1 cellular context compared by ENCODE assay signal in the genomic region with DNA sequence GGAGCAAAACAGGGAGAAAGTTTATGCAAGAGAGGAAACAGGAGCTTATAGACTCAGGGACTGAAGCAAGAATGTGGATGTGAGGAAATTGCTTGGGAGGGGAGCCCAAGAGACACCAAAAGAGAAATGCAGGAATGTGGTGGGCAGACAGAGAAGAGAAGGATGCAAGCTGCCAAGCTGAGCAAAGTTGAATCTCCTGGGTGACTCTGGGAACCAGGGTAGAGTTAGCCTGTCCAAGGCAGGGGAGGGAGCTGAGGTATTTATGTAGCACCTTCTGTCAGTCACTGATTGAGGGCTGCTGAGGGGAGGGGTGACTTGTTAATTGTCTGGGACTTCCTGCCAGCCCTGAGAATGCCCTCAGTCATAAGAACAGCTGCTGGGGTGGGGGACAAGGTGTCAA.
TF ChIP-seq lines count a peak whose summit lies in the region.

No MANE protein-coding gene starts in this region.

TF ChIP-seq in WTC11, 78 proteins besides CTCF, POLR2A, EP300 and RAD21 (continued from another document):
- TF ChIP-seq, protein P1, sequence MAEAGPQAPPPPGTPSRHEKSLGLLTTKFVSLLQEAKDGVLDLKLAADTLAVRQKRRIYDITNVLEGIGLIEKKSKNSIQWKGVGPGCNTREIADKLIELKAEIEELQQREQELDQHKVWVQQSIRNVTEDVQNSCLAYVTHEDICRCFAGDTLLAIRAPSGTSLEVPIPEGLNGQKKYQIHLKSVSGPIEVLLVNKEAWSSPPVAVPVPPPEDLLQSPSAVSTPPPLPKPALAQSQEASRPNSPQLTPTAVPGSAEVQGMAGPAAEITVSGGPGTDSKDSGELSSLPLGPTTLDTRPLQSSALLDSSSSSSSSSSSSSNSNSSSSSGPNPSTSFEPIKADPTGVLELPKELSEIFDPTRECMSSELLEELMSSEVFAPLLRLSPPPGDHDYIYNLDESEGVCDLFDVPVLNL (CRISPR knock-in tag; IDR thresholded peaks at IDR 0.05; ENCODE audit: borderline replicate concordance, low read depth): no peak
- TF ChIP-seq JUN (CRISPR knock-in tag; IDR thresholded peaks at IDR 0.05): no peak
- TF ChIP-seq, protein P2, sequence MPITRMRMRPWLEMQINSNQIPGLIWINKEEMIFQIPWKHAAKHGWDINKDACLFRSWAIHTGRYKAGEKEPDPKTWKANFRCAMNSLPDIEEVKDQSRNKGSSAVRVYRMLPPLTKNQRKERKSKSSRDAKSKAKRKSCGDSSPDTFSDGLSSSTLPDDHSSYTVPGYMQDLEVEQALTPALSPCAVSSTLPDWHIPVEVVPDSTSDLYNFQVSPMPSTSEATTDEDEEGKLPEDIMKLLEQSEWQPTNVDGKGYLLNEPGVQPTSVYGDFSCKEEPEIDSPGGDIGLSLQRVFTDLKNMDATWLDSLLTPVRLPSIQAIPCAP (CRISPR knock-in tag; IDR thresholded peaks at IDR 0.05): no peak
- no peak for TF ChIP-seq ZNF219 (CRISPR knock-in tag; IDR thresholded peaks at IDR 0.05; ENCODE audit: borderline replicate concordance)
